25 cellular contexts compared by ENCODE assay signal in the genomic region with DNA sequence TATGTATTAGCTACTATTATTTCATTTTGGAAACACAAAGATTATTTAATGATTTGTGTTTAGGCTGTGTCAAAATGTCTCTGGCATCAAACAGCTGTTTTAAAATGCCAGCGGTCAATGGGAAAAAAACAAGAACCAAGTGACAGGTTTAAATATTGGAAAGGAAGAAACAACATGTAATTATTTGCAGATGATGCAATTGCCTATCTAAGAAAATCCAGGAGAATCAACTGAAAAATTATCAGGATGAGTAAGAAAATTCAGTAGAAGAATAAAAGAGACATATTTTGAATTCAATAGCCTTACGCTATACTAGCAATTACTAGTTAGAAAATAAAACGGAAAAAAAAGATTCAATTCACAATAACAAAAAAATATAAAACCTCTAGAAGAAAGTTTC.
"Had no signal": no experiment of that assay in that cellular context is flagged by ENCODE, and none has a peak within 500 bp of the region (broad histone marks: within the 10 kb centered on the region; RNA-seq: fewer than 3 reads in every experiment).

No MANE protein-coding gene starts in this region.

- H3K4me3 ChIP-seq: colonic mucosa, esophagus squamous epithelium, gastrocnemius medialis, heart right ventricle, left lung, lower lobe of right lung, mucosa of descending colon had no signal

- H3K27me3 ChIP-seq: colonic mucosa, esophagus squamous epithelium, gastrocnemius medialis, heart right ventricle, left lung had no signal

- H3K9me3 ChIP-seq: colonic mucosa, esophagus squamous epithelium, gastrocnemius medialis, left lung, lower lobe of right lung, mucosa of descending colon had no signal

- ATAC-seq: effector memory CD8-positive, alpha-beta T cell; esophagus mucosa; gastrocnemius medialis; heart right ventricle; left cardiac atrium; left lung; left ventricle myocardium superior; lower lobe of right lung; mucosa of descending colon had no signal

- H3K27ac Mint-ChIP-seq: dendritic cell treated with granulocyte-macrophage colony-stimulating factor and Interleukin-4, amounts not matched to agents 40 ng/mL and 50 ng/mL, for 4 days; endodermal cell; mesothelial cell of epicardium had no signal

- H3K4me3 Mint-ChIP-seq: dendritic cell treated with granulocyte-macrophage colony-stimulating factor and Interleukin-4, amounts not matched to agents 40 ng/mL and 50 ng/mL, for 4 days; effector memory CD8-positive, alpha-beta T cell; endodermal cell; mesothelial cell of epicardium; naive B cell had no signal

- DNase-seq: colonic mucosa; cortex of kidney; effector CD8-positive, alpha-beta T cell; effector memory CD8-positive, alpha-beta T cell; endodermal cell; erythroblast; esophagus squamous epithelium; foreskin fibroblast; foreskin melanocyte; gastrocnemius medialis; glutamatergic neuron; head of caudate nucleus; heart right ventricle; hippocampal formation; left cardiac atrium; left lung; left ventricle myocardium superior; lower lobe of right lung; mesenchymal stem cell; mucosa of descending colon; naive B cell had no signal

- H3K36me3 Mint-ChIP-seq: naive B cell had no signal

- H3K4me1 ChIP-seq: colonic mucosa, esophagus squamous epithelium, lower lobe of right lung had no signal

- H3K4me1 Mint-ChIP-seq: naive B cell had no signal

- H3K27me3 Mint-ChIP-seq: dendritic cell treated with granulocyte-macrophage colony-stimulating factor and Interleukin-4, amounts not matched to agents 40 ng/mL and 50 ng/mL, for 4 days; effector memory CD8-positive, alpha-beta T cell had no signal

- H3K27ac ChIP-seq: colonic mucosa, epithelial cell of prostate, esophagus squamous epithelium, gastrocnemius medialis, heart right ventricle, left lung, lower lobe of right lung had no signal

- H3K9me3 Mint-ChIP-seq: dendritic cell treated with granulocyte-macrophage colony-stimulating factor and Interleukin-4, amounts not matched to agents 40 ng/mL and 50 ng/mL, for 4 days; effector memory CD8-positive, alpha-beta T cell; endodermal cell had no signal

- H3K36me3 ChIP-seq: colonic mucosa, esophagus squamous epithelium, gastrocnemius medialis, lower lobe of right lung had no signal
